Comparison of ENCODE assay signal across 1 cellular context in the genomic region with DNA sequence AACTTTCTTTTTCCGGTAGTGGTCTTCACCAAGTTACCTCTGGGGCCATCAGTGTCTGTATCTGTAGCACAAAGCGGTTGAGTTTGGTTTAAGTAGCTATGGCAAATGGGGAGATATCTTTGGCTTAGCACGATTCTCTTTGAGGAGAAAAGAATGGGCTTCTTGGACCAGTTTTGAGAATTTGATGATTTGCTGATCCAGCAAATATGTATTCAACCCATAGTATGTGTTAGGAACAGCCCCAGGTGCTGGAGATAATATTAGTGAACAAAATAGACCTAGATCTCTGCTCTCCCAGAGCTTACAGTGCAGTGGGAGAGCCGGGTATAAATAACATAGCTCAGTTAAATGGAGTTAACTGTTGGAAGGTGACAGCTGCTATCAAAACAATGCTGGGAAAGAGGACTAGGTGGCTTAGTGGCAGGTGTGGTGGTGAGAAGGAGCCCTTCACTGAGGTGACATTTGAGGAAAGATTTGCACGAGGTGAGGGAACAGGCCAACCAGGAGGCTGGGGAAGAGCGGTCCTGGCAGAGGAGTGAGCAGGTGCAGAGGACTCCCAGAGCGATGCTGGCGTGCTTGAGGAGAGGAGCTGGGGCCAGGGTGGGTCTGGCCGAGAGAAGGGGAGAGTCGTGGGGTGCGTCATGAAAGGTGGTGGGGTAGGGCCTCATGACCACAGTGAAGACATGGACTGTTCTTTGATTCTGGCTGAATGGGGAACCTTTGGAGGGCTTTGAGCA.
TF ChIP-seq lines count a peak whose summit lies in the region.

No MANE protein-coding gene starts in this region.

TF ChIP-seq in K562, 482 proteins besides CTCF, POLR2A, EP300 and RAD21:
- peak; percentile 83 for TF ChIP-seq MAFF (IDR thresholded peaks at IDR 0.05; ENCODE audit: low read length)
- TF ChIP-seq C11orf30 (IDR thresholded peaks at IDR 0.05; ENCODE audit: low read depth), result peak; percentile 72
- TF ChIP-seq, protein P1, sequence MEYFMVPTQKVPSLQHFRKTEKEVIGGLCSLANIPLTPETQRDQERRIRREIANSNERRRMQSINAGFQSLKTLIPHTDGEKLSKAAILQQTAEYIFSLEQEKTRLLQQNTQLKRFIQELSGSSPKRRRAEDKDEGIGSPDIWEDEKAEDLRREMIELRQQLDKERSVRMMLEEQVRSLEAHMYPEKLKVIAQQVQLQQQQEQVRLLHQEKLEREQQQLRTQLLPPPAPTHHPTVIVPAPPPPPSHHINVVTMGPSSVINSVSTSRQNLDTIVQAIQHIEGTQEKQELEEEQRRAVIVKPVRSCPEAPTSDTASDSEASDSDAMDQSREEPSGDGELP (CRISPR knock-in tag; IDR thresholded peaks at IDR 0.05; ENCODE audit: borderline replicate concordance), result no peak
- TF ChIP-seq MAFK (IDR thresholded peaks at IDR 0.05; ENCODE audit: low read length), result peak; percentile 78
- peak; percentile 86 for TF ChIP-seq ZNF316 (IDR thresholded peaks at IDR 0.05)
- peak; percentile 55 for TF ChIP-seq MAFG (tag; conservative IDR thresholded peaks at IDR 0.05)
